Comparison of ENCODE assay signal across 9 cellular contexts in the genomic region with DNA sequence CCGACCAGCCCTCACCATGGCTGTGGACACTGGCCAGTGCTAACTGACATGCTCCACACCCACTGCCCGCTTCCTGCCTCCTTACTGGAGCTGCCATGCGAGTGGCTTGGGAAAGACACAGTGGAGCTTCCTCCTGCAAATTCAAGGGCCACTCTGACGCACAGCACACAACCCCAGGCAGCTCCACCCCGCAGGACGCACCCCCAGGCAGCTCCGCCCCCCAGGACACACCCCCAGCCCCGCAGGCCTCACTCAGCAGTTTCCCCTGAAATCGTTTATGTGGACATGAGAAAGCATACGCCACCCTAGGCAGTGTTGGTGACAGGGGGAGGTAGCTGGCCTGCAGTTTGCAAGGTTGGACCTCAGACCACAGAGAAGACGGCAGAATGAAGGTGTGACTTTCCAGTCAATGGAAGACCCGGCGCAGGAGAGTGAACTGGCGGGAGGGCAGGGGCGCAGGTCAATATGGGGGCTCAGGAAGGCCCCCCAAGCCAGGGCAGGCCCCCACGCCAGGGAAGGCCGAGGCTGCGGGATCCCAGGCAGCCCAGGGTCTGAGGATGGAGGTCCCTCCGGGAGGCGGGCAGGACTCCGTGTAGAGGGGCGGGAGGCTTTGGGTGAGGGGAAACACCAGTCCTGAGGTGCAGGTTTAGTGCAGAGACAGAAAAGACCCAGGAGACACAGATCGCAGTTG. TPM values are rescaled to one million over a fixed set of nuclear protein-coding genes. Genes with fewer than 3 reads are reported as not detected.
DNase-seq lines count a peak whose midpoint lies in the region; ATAC-seq and TF ChIP-seq lines count a peak whose summit lies in the region.
"Had no signal": no experiment of that assay in that cellular context is flagged by ENCODE, and none has a peak within 500 bp of the region (broad histone marks: within the 10 kb centered on the region; RNA-seq: fewer than 3 reads in every experiment).

No MANE protein-coding gene starts in this region.

- 95 to 96% methylated on average over 23 of the region's 23 CpGs for WGBS in aorta, 2 donors
- 88 to 93% (median 89%) methylated on average over 23 of the region's 23 CpGs for WGBS in ovary, 3 donors

- no peak for TF ChIP-seq EP300 in ovary (IDR thresholded peaks at IDR 0.05)

- TF ChIP-seq POLR2A in ovary (IDR thresholded peaks at IDR 0.05) = no peak

- H3K4me2 ChIP-seq in OCI-LY7 (ENCODE audit: low read length) = peak overlapping the region; percentile 93; the same call in 1 of the 2 replicates

- peak; percentile 48 for DNase-seq in stimulated activated CD4-positive, alpha-beta T cell treated with anti-CD3 and anti-CD28 coated beads, Interleukin-15, amount 100 ng/mL, for 24 hours
- no peak for DNase-seq in stimulated activated CD4-positive, alpha-beta T cell treated with anti-CD3 and anti-CD28 coated beads, Interleukin-4, amount 100 ng/mL, for 1 hour
- peak; percentile 26 for DNase-seq in OCI-LY7 (ENCODE audit: low spot score)
- peak; percentile 80 for DNase-seq in Right ventricle myocardium superior
- DNase-seq in aorta = peak in 1 of 2 donors; percentile 88
- DNase-seq in ovary = no peak
- DNase-seq in islet precursor cell = no peak
- DNase-seq in substantia nigra (lab: John Stamatoyannopoulos, UW) = no peak
- DNase-seq: NCI-H524 treated with DMSO at 0.1 percent for 48 hours had no signal

- H3K79me2 ChIP-seq in OCI-LY7 (ENCODE audit: insufficient read depth, low read depth, low read length) = peaks cover 50% of the 10 kb centered on the region

- H3K4me3 ChIP-seq in OCI-LY7 (ENCODE audit: low read depth, low read length, poor library complexity, severe bottlenecking) (no peak overlapping the region), aorta (ENCODE audit: low read length in 2 of 2) (no peak overlapping the region), ovary (no peak overlapping the region)

- H3K9me2 ChIP-seq in OCI-LY7 (ENCODE audit: insufficient read depth, low read length) = no peaks in the 10 kb centered on the region

- BruUV-seq in OCI-LY7 (replicated peaks; lab: Mats Ljungman, UMichigan) = no TSS peak

- no peak for TF ChIP-seq CTCF in OCI-LY7 (conservative IDR thresholded peaks at IDR 0.05; ENCODE audit: low read length)
- no peak for TF ChIP-seq CTCF in ovary (IDR thresholded peaks at IDR 0.05)

- intact Hi-C loops in OCI-LY7 (cut with micrococcal nuclease; ENCODE audit: unreplicated experiment) = loop anchor here (2.0 kb wide), 1 partner anchor 21 kb away; the partner anchor contains the start of gene LPCAT1
- intact Hi-C loops in Right ventricle myocardium superior (cut with DNase I) = no loop called here
- intact Hi-C loops in aorta (cut with DNase I) = no loop called here
- intact Hi-C loops in ovary (cut with DNase I) = no loop called here

- POLR2A ChIA-PET in OCI-LY7 (lab: Charles Lee) = interaction anchor here (0.7 to 1.5 kb wide), 2 partner anchors 22 to 34 kb away, joined by 3 to 7 read pairs; partner anchors contain the start of gene LPCAT1

- no peak overlapping the region for H3K27ac ChIP-seq in OCI-LY7 (ENCODE audit: low read depth, low read length, poor library complexity, severe bottlenecking)
- no peak overlapping the region for H3K27ac ChIP-seq in aorta (ENCODE audit: low read depth in 1 of 2, low read length in 2 of 2)
- peak overlapping the region in 1 of 2 donors; percentile 6 for H3K27ac ChIP-seq in ovary
- H3K27ac ChIP-seq in substantia nigra (ENCODE audit: low read depth, low read length, poor library complexity, severe bottlenecking) = no peak overlapping the region

- no peaks in the 10 kb centered on the region for H3K9me3 ChIP-seq in OCI-LY7 (ENCODE audit: low read length)
- H3K9me3 ChIP-seq in aorta (ENCODE audit: control insufficient read depth, low read length) = no peaks in the 10 kb centered on the region
- H3K9me3 ChIP-seq in ovary = no peaks in the 10 kb centered on the region

- H2AFZ ChIP-seq in OCI-LY7 (ENCODE audit: low read length) = no peak overlapping the region

- H3K36me3 ChIP-seq in OCI-LY7 (ENCODE audit: insufficient read depth, low read length) (peaks cover 59% of the 10 kb centered on the region), aorta (ENCODE audit: control insufficient read depth in 1 of 2, insufficient read depth in 2 of 2, low read length in 1 of 2) (no peaks in the 10 kb centered on the region), ovary (no peaks in the 10 kb centered on the region)

- peaks cover 62% of the 10 kb centered on the region for H3K4me1 ChIP-seq in OCI-LY7 (ENCODE audit: insufficient read depth, low read length, poor library complexity, severe bottlenecking)
- no peaks in the 10 kb centered on the region for H3K4me1 ChIP-seq in aorta (ENCODE audit: control insufficient read depth in 1 of 2, insufficient read depth in 2 of 2, low read length in 2 of 2)
- H3K4me1 ChIP-seq in ovary (ENCODE audit: insufficient read depth) = peaks cover 16% of the 10 kb centered on the region

- CTCF ChIA-PET in OCI-LY7 (lab: Charles Lee; ENCODE audit: unreplicated experiment) = interaction anchor here (0.7 to 1.0 kb wide), 2 partner anchors 23 to 34 kb away, joined by 3 read pairs; no protein-coding TSS in a partner anchor

- peaks cover 5% of the 10 kb centered on the region; the same call in 1 of the 2 replicates for H4K20me1 ChIP-seq in OCI-LY7 (ENCODE audit: insufficient read depth, low read length)

- no peaks in the 10 kb centered on the region for H3K27me3 ChIP-seq in aorta (ENCODE audit: control insufficient read depth in 1 of 2, insufficient read depth in 2 of 2, low read length in 1 of 2)
- no peaks in the 10 kb centered on the region for H3K27me3 ChIP-seq in ovary

- ATAC-seq in Right ventricle myocardium superior (ENCODE audit: poor library complexity) (peak; percentile 29), aorta (ENCODE audit: low FRiP score) (peak; percentile 23)

RNA-seq across cellular contexts. Expression of gene LPCAT1, which starts 21.6 kb away (rescaled TPM):
- 47.7 and 69.1 TPM in 2 replicates for total RNA-seq in OCI-LY7 (2014; rRNA removed; shearing (Covaris generic))
- total RNA-seq in OCI-LY7 (2022) = 57.3 and 63.6 TPM in 2 replicates
- 11.5 TPM for total RNA-seq in Right ventricle myocardium superior
- total RNA-seq in aorta = 10 to 100 TPM; 38.7 to 68.7 TPM
- 10 to 100 TPM in 1 of 2 donors, 1 to 10 TPM in 1; 6.4 to 34.2 TPM for polyA plus RNA-seq in aorta
- total RNA-seq in ovary = 10 to 100 TPM; 13.0 to 28.2 (median 25.3) TPM
- 10 to 100 TPM; 18.7 to 57.1 TPM for polyA plus RNA-seq in ovary

RNA-seq across cellular contexts. Expression of gene SLC6A3, which starts 57.0 kb away (rescaled TPM):
- 0.05 TPM in 1 of 2 replicates, not detected in the other for total RNA-seq in OCI-LY7 (2014; rRNA removed; shearing (Covaris generic))
- total RNA-seq in OCI-LY7 (2022) (not detected in 2 replicates), Right ventricle myocardium superior (not detected), aorta (under 1 TPM; 0.23 to 0.30 TPM), ovary (under 1 TPM; 0.05 to 0.62 (median 0.38) TPM)
- polyA plus RNA-seq in aorta (under 1 TPM in 1 of 2 donors, not detected in 1; 0.56 TPM), ovary (under 1 TPM; 0.40 to 0.56 TPM)

Comparison
In these comparisons a context has a peak if more than half of its experiments do, and no peak if none do; other contexts are left out.
1. DNase-seq: peak in stimulated activated CD4-positive, alpha-beta T cell treated with anti-CD3 and anti-CD28 coated beads, Interleukin-15, amount 100 ng/mL, for 24 hours (single experiment), OCI-LY7 (single experiment) and Right ventricle myocardium superior (single experiment); none in stimulated activated CD4-positive, alpha-beta T cell treated with anti-CD3 and anti-CD28 coated beads, Interleukin-4, amount 100 ng/mL, for 1 hour (single experiment), ovary (0 of 5), islet precursor cell (single experiment) and substantia nigra (0 of 49).